9 cellular contexts compared by ENCODE assay signal in genomic region chr1:184075040-184076029, GRCh38. TPM values are rescaled to one million over a fixed set of nuclear protein-coding genes. Genes with fewer than 3 reads are reported as not detected.
DNase-seq lines count a peak whose midpoint lies in the region; TF ChIP-seq lines count a peak whose summit lies in the region.
"Had no signal": no experiment of that assay in that cellular context is flagged by ENCODE, and none has a peak within 500 bp of the region (broad histone marks: within the 10 kb centered on the region; RNA-seq: fewer than 3 reads in every experiment).

No MANE protein-coding gene starts in this region.

- no peaks in the 10 kb centered on the region for H4K20me1 ChIP-seq in fibroblast of lung (ENCODE audit: control insufficient read depth, extremely low read depth, insufficient read depth, low read length)

- H2AFZ ChIP-seq in fibroblast of lung (ENCODE audit: low read length): no peak overlapping the region

- DNase-seq in AG09319 (ENCODE audit: extremely low read depth, low read depth) (peak; percentile 42), NCI-H1092 (lab: John Stamatoyannopoulos, UW) (peak; percentile 75), SK-MEL-5 (ENCODE audit: low read depth, low spot score) (peak; percentile 76), fibroblast of lung (ENCODE audit: low read depth in 2 of 2) (peak; percentile 51 to 84), OCI-M2 (lab: John Stamatoyannopoulos, UW; ENCODE audit: unreplicated experiment) (no peak)
- DNase-seq in activated T-helper 1 cell treated with anti-CD3 and anti-CD28 coated beads, Interleukin-12 subunit alpha, Interleukin-12 subunit beta, Interleukin-2, Interleukin-4 antibody, amounts not matched to agents 30 ng/mL and 10 ng/mL and 1 ng/mL, durations not matched to agents 14 hours and 24 hours and 36 hours (ENCODE audit: low spot score): no peak

- TF ChIP-seq CTCF in AG09319 (IDR thresholded peaks at IDR 0.05; ENCODE audit: low read depth, low read length): peak; percentile 64
- TF ChIP-seq CTCF in GM12875 (IDR thresholded peaks at IDR 0.05; ENCODE audit: borderline replicate concordance, insufficient read depth, low read depth, low read length): peak; percentile 35; the same call in 1 of the 2 replicates
- peak; percentile 64 to 65 for TF ChIP-seq CTCF in fibroblast of lung (conservative IDR thresholded peaks at IDR 0.05 in 1 of 2, IDR thresholded peaks at IDR 0.05 in 1 of 2; ENCODE audit: low read depth in 1 of 2, low read length in 2 of 2)
- peak; percentile 57 for TF ChIP-seq CTCF in neutrophil (IDR thresholded peaks at IDR 0.05)

- no peaks in the 10 kb centered on the region for H3K9me3 ChIP-seq in fibroblast of lung (ENCODE audit: control insufficient read depth, insufficient read depth, low read depth, low read length)
- no peaks in the 10 kb centered on the region for H3K9me3 ChIP-seq in neutrophil

- no peak overlapping the region for H3K4me3 Mint-ChIP-seq in activated T-helper 1 cell treated with anti-CD3 and anti-CD28 coated beads, Interleukin-12 subunit alpha, Interleukin-12 subunit beta, Interleukin-2, Interleukin-4 antibody, amounts not matched to agents 30 ng/mL and 10 ng/mL and 1 ng/mL, durations not matched to agents 14 hours and 24 hours and 36 hours

- H3K4me3 ChIP-seq in GM12875 (ENCODE audit: low read depth, low read length) (no peak overlapping the region), fibroblast of lung (replicated peaks in 1 of 4; ENCODE audit: control extremely low read depth in 1 of 4, insufficient read depth in 1 of 4, low read depth in 3 of 4, low read length in 4 of 4) (no peak overlapping the region), neutrophil (ENCODE audit: low read depth in 1 of 2, low read length in 1 of 2) (no peak overlapping the region)

- H3K4me1 ChIP-seq in fibroblast of lung (ENCODE audit: control insufficient read depth, extremely low read depth, insufficient read depth, low read length): no peaks in the 10 kb centered on the region
- no peaks in the 10 kb centered on the region for H3K4me1 ChIP-seq in neutrophil (ENCODE audit: control insufficient read depth in 1 of 2, insufficient read depth in 1 of 2, low read depth in 1 of 2, low read length in 1 of 2)

- in situ Hi-C loops in SK-MEL-5 (cut with HindIII; ENCODE audit: low pct_unique_long_range_greater_than_20kb, low sequenced_read_pairs): no loop called here

- no peak overlapping the region for H3K4me2 ChIP-seq in fibroblast of lung (ENCODE audit: extremely low read depth, insufficient read depth, low read length)

- H3K4me1 Mint-ChIP-seq in activated T-helper 1 cell treated with anti-CD3 and anti-CD28 coated beads, Interleukin-12 subunit alpha, Interleukin-12 subunit beta, Interleukin-2, Interleukin-4 antibody, amounts not matched to agents 30 ng/mL and 10 ng/mL and 1 ng/mL, durations not matched to agents 14 hours and 24 hours and 36 hours (ENCODE audit: low read depth): peaks cover 19% of the 10 kb centered on the region

- peaks cover 10% of the 10 kb centered on the region for H3K36me3 Mint-ChIP-seq in activated T-helper 1 cell treated with anti-CD3 and anti-CD28 coated beads, Interleukin-12 subunit alpha, Interleukin-12 subunit beta, Interleukin-2, Interleukin-4 antibody, amounts not matched to agents 30 ng/mL and 10 ng/mL and 1 ng/mL, durations not matched to agents 14 hours and 24 hours and 36 hours (ENCODE audit: low read depth)

- H3K9me3 Mint-ChIP-seq in activated T-helper 1 cell treated with anti-CD3 and anti-CD28 coated beads, Interleukin-12 subunit alpha, Interleukin-12 subunit beta, Interleukin-2, Interleukin-4 antibody, amounts not matched to agents 30 ng/mL and 10 ng/mL and 1 ng/mL, durations not matched to agents 14 hours and 24 hours and 36 hours: no peaks in the 10 kb centered on the region

- no peaks in the 10 kb centered on the region for H3K79me2 ChIP-seq in fibroblast of lung (ENCODE audit: control insufficient read depth, insufficient read depth, low read length)

- peaks cover 2% of the 10 kb centered on the region for H3K36me3 ChIP-seq in fibroblast of lung (ENCODE audit: control insufficient read depth, insufficient read depth, low read length)
- no peaks in the 10 kb centered on the region for H3K36me3 ChIP-seq in neutrophil

- H3K27ac ChIP-seq in fibroblast of lung (ENCODE audit: insufficient read depth, low read length) (no peak overlapping the region), neutrophil (no peak overlapping the region)
- H3K27ac ChIP-seq: HL-60 had no signal

- intact Hi-C loops in activated T-helper 1 cell treated with anti-CD3 and anti-CD28 coated beads, Interleukin-12 subunit alpha, Interleukin-12 subunit beta, Interleukin-2, Interleukin-4 antibody, amounts not matched to agents 30 ng/mL and 10 ng/mL and 1 ng/mL, durations not matched to agents 14 hours and 24 hours and 36 hours (cut with micrococcal nuclease): loop anchor here (1.0 to 10.0 kb wide), 8 partner anchors 147 to 899 kb away; partner anchors contain the start of genes C1orf21 and NIBAN1

- H3K27me3 ChIP-seq in fibroblast of lung (ENCODE audit: control insufficient read depth, insufficient read depth, low read length) (no peaks in the 10 kb centered on the region), neutrophil (no peaks in the 10 kb centered on the region)

- H3K27ac Mint-ChIP-seq in activated T-helper 1 cell treated with anti-CD3 and anti-CD28 coated beads, Interleukin-12 subunit alpha, Interleukin-12 subunit beta, Interleukin-2, Interleukin-4 antibody, amounts not matched to agents 30 ng/mL and 10 ng/mL and 1 ng/mL, durations not matched to agents 14 hours and 24 hours and 36 hours: no peak overlapping the region

- no peaks in the 10 kb centered on the region for H3K27me3 Mint-ChIP-seq in activated T-helper 1 cell treated with anti-CD3 and anti-CD28 coated beads, Interleukin-12 subunit alpha, Interleukin-12 subunit beta, Interleukin-2, Interleukin-4 antibody, amounts not matched to agents 30 ng/mL and 10 ng/mL and 1 ng/mL, durations not matched to agents 14 hours and 24 hours and 36 hours (ENCODE audit: insufficient read depth)

- H3K9ac ChIP-seq in fibroblast of lung (ENCODE audit: insufficient read depth, low read length): no peak overlapping the region

RNA-seq across cellular contexts. Expression of gene TSEN15, which starts 23.8 kb away (rescaled TPM):
- total RNA-seq in SK-MEL-5 (2014; rRNA removed; shearing (Covaris generic)): 80.9 and 83.2 TPM in 2 replicates
- polyA plus RNA-seq in SK-MEL-5 (2015; cell fraction: cytosol; rRNA removed): 61.9 and 64.5 TPM in 2 replicates
- polyA plus RNA-seq in SK-MEL-5 (2015; cell fraction: nucleus; rRNA removed): 95.3 and 99.9 TPM in 2 replicates
- total RNA-seq in fibroblast of lung: 31.6 and 53.7 TPM in 2 replicates
- polyA plus RNA-seq in fibroblast of lung: 54.4 and 74.2 TPM in 2 replicates
- 40.5 and 47.1 TPM in 2 replicates for polyA plus RNA-seq in fibroblast of lung (2012)
- 32.9 and 49.0 TPM in 2 replicates for polyA minus RNA-seq in fibroblast of lung (ENCODE audit: low replicate concordance)
- 49.8 and 50.2 TPM in 2 replicates for total RNA-seq in activated T-helper 1 cell treated with anti-CD3 and anti-CD28 coated beads, Interleukin-12 subunit alpha, Interleukin-12 subunit beta, Interleukin-2, Interleukin-4 antibody, amounts not matched to agents 30 ng/mL and 10 ng/mL and 1 ng/mL, durations not matched to agents 14 hours and 24 hours and 36 hours

RNA-seq across cellular contexts. Expression of gene COLGALT2, which starts 37.8 kb away (rescaled TPM):
- total RNA-seq in SK-MEL-5 (2014; rRNA removed; shearing (Covaris generic)): 11.7 and 12.2 TPM in 2 replicates
- 10.9 and 14.9 TPM in 2 replicates for polyA plus RNA-seq in SK-MEL-5 (2015; cell fraction: cytosol; rRNA removed)
- polyA plus RNA-seq in SK-MEL-5 (2015; cell fraction: nucleus; rRNA removed): 25.5 and 30.1 TPM in 2 replicates
- 2.3 and 6.8 TPM in 2 replicates for total RNA-seq in fibroblast of lung
- 4.3 and 5.7 TPM in 2 replicates for polyA plus RNA-seq in fibroblast of lung
- polyA plus RNA-seq in fibroblast of lung (2012): 3.7 and 4.4 TPM in 2 replicates
- 4.6 and 10.3 TPM in 2 replicates for polyA minus RNA-seq in fibroblast of lung (ENCODE audit: low replicate concordance)
- 1.8 and 1.9 TPM in 2 replicates for total RNA-seq in activated T-helper 1 cell treated with anti-CD3 and anti-CD28 coated beads, Interleukin-12 subunit alpha, Interleukin-12 subunit beta, Interleukin-2, Interleukin-4 antibody, amounts not matched to agents 30 ng/mL and 10 ng/mL and 1 ng/mL, durations not matched to agents 14 hours and 24 hours and 36 hours

Comparison
In these comparisons a context has a peak if more than half of its experiments do, and no peak if none do; other contexts are left out.
1. DNase-seq: peak in AG09319 (single experiment), NCI-H1092 (single experiment), SK-MEL-5 (single experiment) and fibroblast of lung (2 of 2); none in OCI-M2 (single experiment) and activated T-helper 1 cell treated with anti-CD3 and anti-CD28 coated beads, Interleukin-12 subunit alpha, Interleukin-12 subunit beta, Interleukin-2, Interleukin-4 antibody, amounts not matched to agents 30 ng/mL and 10 ng/mL and 1 ng/mL, durations not matched to agents 14 hours and 24 hours and 36 hours (single experiment).
2. Peak in every context shown above with its lines, with median percentiles within 50 percentile points of each other: CTCF ChIP-seq.